In the genomic region with DNA sequence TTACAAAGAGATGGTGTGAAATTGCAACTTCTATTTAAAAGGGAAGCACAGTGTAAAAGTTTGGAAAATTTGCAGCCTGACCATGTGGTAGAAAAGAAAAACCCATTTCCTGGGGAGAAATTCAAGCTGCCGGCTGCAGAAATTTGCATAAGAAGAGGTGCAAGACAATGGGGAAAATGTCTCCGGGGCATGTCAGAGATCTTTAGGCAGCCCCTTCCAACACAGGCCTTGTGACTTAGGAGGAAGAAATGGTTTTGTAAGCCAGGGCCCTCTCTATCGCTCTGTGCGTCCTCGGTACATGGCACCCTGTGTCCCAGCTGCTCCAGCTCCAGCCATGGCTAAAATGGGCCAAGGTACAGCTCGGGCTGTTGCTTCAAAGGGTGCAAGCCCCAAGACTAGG, we compare ENCODE assay signal across 33 cellular contexts. TPM values are rescaled to one million over a fixed set of nuclear protein-coding genes. Genes with fewer than 3 reads are reported as not detected.
"Had no signal": no experiment of that assay in that cellular context is flagged by ENCODE, and none has a peak within 500 bp of the region (broad histone marks: within the 10 kb centered on the region; RNA-seq: fewer than 3 reads in every experiment).

No MANE protein-coding gene starts in this region.

- H3K4me3 ChIP-seq: ascending aorta, cardiac muscle cell had no signal

- H3K27me3 ChIP-seq: ascending aorta, cardiac muscle cell had no signal

- H3K4me1 ChIP-seq: ascending aorta had no signal

- H3K27ac ChIP-seq: ascending aorta, cardiac muscle cell, WERI-Rb-1 had no signal

- DNase-seq: activated CD4-positive, alpha-beta T cell treated with anti-CD3 and anti-CD28 coated beads, Interleukin-2, amount 10 ng/mL, durations not matched to agents 24 days and 14 days; activated CD4-positive, alpha-beta T cell treated with anti-CD3 and anti-CD28 coated beads, Interleukin-2, amount 50 U/mL, for 4 hours; activated CD8-positive, alpha-beta T cell treated with anti-CD3 and anti-CD28 coated beads for 36 hours; activated effector memory CD4-positive, alpha-beta T cell treated with anti-CD3 and anti-CD28 coated beads, Interleukin-2, amount 50 U/mL, for 16 hours; activated naive CD4-positive, alpha-beta T cell; activated naive CD4-positive, alpha-beta T cell treated with anti-CD3 and anti-CD28 coated beads, Interleukin-2, amount 50 U/mL, for 16 hours; activated naive CD8-positive, alpha-beta T cell treated with anti-CD3 and anti-CD28 coated beads for 36 hours; activated T-cell treated with anti-CD3 and anti-CD28 coated beads, Interleukin-2, amount 50 U/mL, for 1 hour; activated T-cell treated with anti-CD3 and anti-CD28 coated beads, Interleukin-2, amount 50 U/mL, for 72 hours; amygdala; MM.1S; MV-4-11; NCI-H1092; NCI-H1436 treated with DMSO at 0.1 percent for 48 hours; NCI-H1694 treated with DMSO at 0.1 percent for 48 hours; NCI-H2029; NCI-H2171; NCI-H510A; NCI-H526; NCI-H748 treated with DMSO at 0.1 percent for 48 hours; NK-92 treated with Interleukin-12 subunit alpha and Interleukin-12 subunit beta, amount 100 ng/mL, for 24 hours; OCI-M1; Right ventricle myocardium superior; SW 1271; T-helper 1 cell; T-helper 2 cell; T1000; WERI-Rb-1 had no signal

- H3K36me3 ChIP-seq: ascending aorta, cardiac muscle cell, WERI-Rb-1 had no signal

- H3K9me3 ChIP-seq: ascending aorta had no signal

- ATAC-seq: activated CD8-positive, alpha-beta T cell treated with anti-CD3 and anti-CD28 coated beads for 36 hours; activated T-cell treated with anti-CD3 and anti-CD28 coated beads, Interleukin-2, amount 50 U/mL, for 72 hours; activated T-helper 17 cell treated with anti-CD3 and anti-CD28 coated beads, Interleukin-2, amount 50 U/mL, for 72 hours had no signal

RNA-seq across cellular contexts. Expression of a gene that starts 40.4 kb away (rescaled TPM):
- total RNA-seq: activated CD4-positive, alpha-beta T cell treated with anti-CD3 and anti-CD28 coated beads, Interleukin-2, amount 10 ng/mL, durations not matched to agents 24 days and 14 days; activated CD8-positive, alpha-beta memory T cell treated with anti-CD3 and anti-CD28 coated beads for 36 hours; activated CD8-positive, alpha-beta T cell treated with anti-CD3 and anti-CD28 coated beads for 36 hours; activated naive CD8-positive, alpha-beta T cell treated with anti-CD3 and anti-CD28 coated beads for 36 hours; activated T-cell treated with anti-CD3 and anti-CD28 coated beads, Interleukin-2, amount 50 U/mL, for 72 hours; activated T-helper 17 cell treated with anti-CD3 and anti-CD28 coated beads, Interleukin-2, amount 50 U/mL, for 72 hours; cardiac muscle cell; chondrocyte had no signal

RNA-seq across cellular contexts. Expression of a gene that starts 54.5 kb away (rescaled TPM):
- total RNA-seq: activated CD8-positive, alpha-beta memory T cell treated with anti-CD3 and anti-CD28 coated beads for 36 hours; activated CD8-positive, alpha-beta T cell treated with anti-CD3 and anti-CD28 coated beads for 36 hours; activated T-helper 17 cell treated with anti-CD3 and anti-CD28 coated beads, Interleukin-2, amount 50 U/mL, for 72 hours had no signal
